Comparison of ENCODE assay signal across 24 cellular contexts in the genomic region with DNA sequence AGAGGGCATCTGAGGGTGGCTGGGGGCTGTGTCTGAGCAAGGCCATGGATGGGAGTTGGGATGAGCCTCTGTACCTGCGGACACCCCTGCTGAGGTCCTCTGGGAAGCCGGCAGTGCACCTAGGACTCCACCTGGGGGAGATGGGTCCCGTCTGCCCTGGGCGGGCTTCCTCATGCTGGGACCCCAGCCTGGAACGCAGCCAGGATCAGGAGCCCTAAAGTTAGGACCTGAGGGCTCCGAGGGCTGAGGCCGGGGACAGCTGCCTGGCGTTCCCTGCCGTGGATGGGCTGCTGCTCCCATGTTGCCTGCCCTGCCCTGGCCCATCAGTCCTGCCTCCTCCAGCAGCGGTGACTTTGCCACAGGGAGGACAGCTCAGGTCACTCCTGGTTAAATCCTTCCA.
"Had no signal": no experiment of that assay in that cellular context is flagged by ENCODE, and none has a peak within 500 bp of the region (broad histone marks: within the 10 kb centered on the region; RNA-seq: fewer than 3 reads in every experiment).

No MANE protein-coding gene starts in this region.

- H3K4me3 ChIP-seq: colonic mucosa, lung, psoas muscle, right lobe of liver, spleen, tibial artery, vagina had no signal

- H3K4me1 Mint-ChIP-seq: endodermal cell had no signal

- H3K4me3 Mint-ChIP-seq: endodermal cell; stimulated activated memory B cell treated with anti-CD40 and anti-IgM and Interleukin-4, amounts not matched to agents 10 μg/mL and 1 μg/mL and 100 μg/mL, for 72 hours; stimulated activated naive CD8-positive, alpha-beta T cell treated with anti-CD3 and anti-CD28 coated beads, Interleukin-15, Interleukin-2, amounts not matched to agents 100 ng/mL and 50 ng/mL, for 24 hours had no signal

- H3K36me3 ChIP-seq: colonic mucosa, right lobe of liver, tibial artery, upper lobe of left lung, vagina had no signal

- H3K9ac ChIP-seq: parathyroid adenoma had no signal

- H3K36me3 Mint-ChIP-seq: naive thymus-derived CD4-positive, alpha-beta T cell; stimulated activated memory B cell treated with anti-CD40 and anti-IgM and Interleukin-4, amounts not matched to agents 10 μg/mL and 1 μg/mL and 100 μg/mL, for 72 hours had no signal

- H3K9me3 Mint-ChIP-seq: endodermal cell; naive thymus-derived CD4-positive, alpha-beta T cell; stimulated activated memory B cell treated with anti-CD40 and anti-IgM and Interleukin-4, amounts not matched to agents 10 μg/mL and 1 μg/mL and 100 μg/mL, for 72 hours; stimulated activated naive CD8-positive, alpha-beta T cell treated with anti-CD3 and anti-CD28 coated beads, Interleukin-15, Interleukin-2, amounts not matched to agents 100 ng/mL and 50 ng/mL, for 24 hours had no signal

- H3K4me1 ChIP-seq: colonic mucosa, foreskin keratinocyte, right lobe of liver had no signal

- ATAC-seq: foreskin keratinocyte; left cardiac atrium; left ventricle myocardium superior; naive thymus-derived CD4-positive, alpha-beta T cell; stimulated activated memory B cell treated with anti-CD40 and anti-IgM and Interleukin-4, amounts not matched to agents 10 μg/mL and 1 μg/mL and 100 μg/mL, for 72 hours had no signal

- H3K9me3 ChIP-seq: colonic mucosa, psoas muscle, right lobe of liver, spleen, tibial artery, upper lobe of left lung, vagina had no signal

- H3K27ac Mint-ChIP-seq: naive thymus-derived CD4-positive, alpha-beta T cell; stimulated activated memory B cell treated with anti-CD40 and anti-IgM and Interleukin-4, amounts not matched to agents 10 μg/mL and 1 μg/mL and 100 μg/mL, for 72 hours; stimulated activated naive CD8-positive, alpha-beta T cell treated with anti-CD3 and anti-CD28 coated beads, Interleukin-15, Interleukin-2, amounts not matched to agents 100 ng/mL and 50 ng/mL, for 24 hours had no signal

- DNase-seq: colonic mucosa; effector CD4-positive, alpha-beta T cell; endodermal cell; erythroblast; foreskin keratinocyte; left cardiac atrium; left ventricle myocardium superior; mesendoderm; naive thymus-derived CD4-positive, alpha-beta T cell; nucleus accumbens; psoas muscle; retina; right lobe of liver; spleen; stimulated activated CD4-positive, alpha-beta T cell treated with anti-CD3 and anti-CD28 coated beads, Interleukin-15, amount 100 ng/mL, for 24 hours; stimulated activated CD4-positive, alpha-beta T cell treated with anti-CD3 and anti-CD28 coated beads, Interleukin-1b, Interleukin-23, amount 100 ng/mL, for 48 hours; stimulated activated CD4-positive, alpha-beta T cell treated with anti-CD3 and anti-CD28 coated beads, Interleukin-4, amount 100 ng/mL, for 24 hours; tibial artery had no signal

- H3K27me3 ChIP-seq: colonic mucosa, foreskin keratinocyte, right lobe of liver, spleen, tibial artery, upper lobe of left lung, vagina had no signal

- H3K27me3 Mint-ChIP-seq: stimulated activated memory B cell treated with anti-CD40 and anti-IgM and Interleukin-4, amounts not matched to agents 10 μg/mL and 1 μg/mL and 100 μg/mL, for 72 hours; stimulated activated naive CD8-positive, alpha-beta T cell treated with anti-CD3 and anti-CD28 coated beads, Interleukin-15, Interleukin-2, amounts not matched to agents 100 ng/mL and 50 ng/mL, for 24 hours had no signal
